ENCODE assay signal across 9 cellular contexts in genomic region chr6:31114970-31115849, GRCh38. TPM values are rescaled to one million over a fixed set of nuclear protein-coding genes. Genes with fewer than 3 reads are reported as not detected.
DNase-seq lines count a peak whose midpoint lies in the region; ATAC-seq and TF ChIP-seq lines count a peak whose summit lies in the region.
"Had no signal": no experiment of that assay in that cellular context is flagged by ENCODE, and none has a peak within 500 bp of the region (broad histone marks: within the 10 kb centered on the region; RNA-seq: fewer than 3 reads in every experiment).

No MANE protein-coding gene starts in this region.

- peak; percentile 66 for ATAC-seq in foreskin keratinocyte
- no peak for ATAC-seq in HG03354 (IDR thresholded peaks at IDR 0.05; ENCODE audit: poor library complexity, severe bottlenecking, unreplicated experiment)
- ATAC-seq in HG03460 (IDR thresholded peaks at IDR 0.05; ENCODE audit: unreplicated experiment), result no peak

- H3K9me3 ChIP-seq in DOHH2 (ENCODE audit: control insufficient read depth, insufficient read depth, low read length), result no peaks in the 10 kb centered on the region

- H3K79me2 ChIP-seq in DOHH2 (ENCODE audit: control insufficient read depth, low read length), result no peaks in the 10 kb centered on the region

- H3K27ac ChIP-seq in DOHH2 (ENCODE audit: low read depth, low read length), result no peak overlapping the region
- peak overlapping the region; percentile 96 for H3K27ac ChIP-seq in foreskin keratinocyte

- H3K4me3 ChIP-seq in DOHH2 (ENCODE audit: low read length), result no peak overlapping the region

- H3K4me1 ChIP-seq in DOHH2 (ENCODE audit: control insufficient read depth, low read length) (no peaks in the 10 kb centered on the region), foreskin keratinocyte (peaks cover 9% of the 10 kb centered on the region)

- H3K4me2 ChIP-seq in DOHH2 (ENCODE audit: low read length), result no peak overlapping the region

- H3K36me3 ChIP-seq in DOHH2 (ENCODE audit: control insufficient read depth, low read length), result no peaks in the 10 kb centered on the region

- H4K20me1 ChIP-seq in DOHH2 (ENCODE audit: control insufficient read depth, insufficient read depth, low read depth, low read length), result no peaks in the 10 kb centered on the region

- H3K9me2 ChIP-seq in DOHH2 (replicated peaks; ENCODE audit: control insufficient read depth, low read length), result no peaks in the 10 kb centered on the region

- TF ChIP-seq CTCF in DOHH2 (IDR thresholded peaks at IDR 0.05; ENCODE audit: low read depth, low read length, poor library complexity, severe bottlenecking) (peak; percentile 38), foreskin keratinocyte (conservative IDR thresholded peaks at IDR 0.05) (peak; percentile 74)

- H3K27me3 ChIP-seq in DOHH2 (ENCODE audit: control insufficient read depth, low read length) (peaks cover 8% of the 10 kb centered on the region; the same call in 1 of the 2 replicates), foreskin keratinocyte (no peaks in the 10 kb centered on the region)

- DNase-seq in RPMI7951 (ENCODE audit: low read depth) (peak; percentile 71), foreskin keratinocyte (peak; percentile 71 to 76), renal cortical epithelial cell (ENCODE audit: low read depth) (peak; percentile 58)
- no peak for DNase-seq in activated naive CD4-positive, alpha-beta T cell treated with Interleukin-2 at 50 U/mL for 16 hours
- DNase-seq in activated CD4-positive, CD25-positive, alpha-beta regulatory T cell treated with anti-CD3 and anti-CD28 coated beads, Interleukin-2, amount 50 U/mL, for 72 hours, result no peak

- no peaks in the 10 kb centered on the region for H3F3A ChIP-seq in DOHH2 (ENCODE audit: control insufficient read depth, insufficient read depth)

RNA-seq across cellular contexts. Expression of gene PSORS1C1, which starts 0.6 kb away (rescaled TPM):
- 0.48 and 0.88 TPM in 2 replicates for total RNA-seq in RPMI7951 (2014; rRNA removed; shearing (Covaris generic))
- total RNA-seq in foreskin keratinocyte (7.4 and 10.5 TPM in 2 replicates), renal cortical epithelial cell (1.0 and 5.1 TPM in 2 replicates)
- polyA plus RNA-seq in foreskin keratinocyte, result 12.5 and 19.7 TPM in 2 replicates
- total RNA-seq: activated CD8-positive, alpha-beta memory T cell treated with anti-CD3 and anti-CD28 coated beads for 36 hours had no signal

RNA-seq across cellular contexts. Expression of gene C6orf15, which starts 2.8 kb away (rescaled TPM):
- not detected in 2 replicates for total RNA-seq in RPMI7951 (2014; rRNA removed; shearing (Covaris generic))
- total RNA-seq in foreskin keratinocyte (0.11 and 0.68 TPM in 2 replicates), renal cortical epithelial cell (1.4 TPM in 1 of 2 replicates, not detected in the other)
- 0.16 and 0.78 TPM in 2 replicates for polyA plus RNA-seq in foreskin keratinocyte
- total RNA-seq: activated CD8-positive, alpha-beta memory T cell treated with anti-CD3 and anti-CD28 coated beads for 36 hours had no signal

RNA-seq across cellular contexts. Expression of gene CDSN, which starts 5.0 kb away (rescaled TPM):
- not detected in 2 replicates for total RNA-seq in RPMI7951 (2014; rRNA removed; shearing (Covaris generic))
- 0.88 and 1.3 TPM in 2 replicates for total RNA-seq in foreskin keratinocyte
- 0.86 and 1.4 TPM in 2 replicates for polyA plus RNA-seq in foreskin keratinocyte
- under 0.01 and 0.05 TPM in 2 replicates for total RNA-seq in renal cortical epithelial cell
- total RNA-seq: activated CD8-positive, alpha-beta memory T cell treated with anti-CD3 and anti-CD28 coated beads for 36 hours had no signal

RNA-seq across cellular contexts. Expression of gene PSORS1C2, which starts 23.7 kb away (rescaled TPM):
- total RNA-seq in RPMI7951 (2014; rRNA removed; shearing (Covaris generic)), result not detected in 2 replicates
- total RNA-seq in foreskin keratinocyte (not detected in 2 replicates), renal cortical epithelial cell (not detected in 2 replicates)
- not detected in 2 replicates for polyA plus RNA-seq in foreskin keratinocyte
- total RNA-seq: activated CD8-positive, alpha-beta memory T cell treated with anti-CD3 and anti-CD28 coated beads for 36 hours had no signal

RNA-seq across cellular contexts. Expression of gene CCHCR1, which starts 42.4 kb away (rescaled TPM):
- 23.4 and 26.0 TPM in 2 replicates for total RNA-seq in RPMI7951 (2014; rRNA removed; shearing (Covaris generic))
- total RNA-seq in foreskin keratinocyte, result 18.4 and 21.8 TPM in 2 replicates
- 16.7 and 18.5 TPM in 2 replicates for polyA plus RNA-seq in foreskin keratinocyte
- total RNA-seq in renal cortical epithelial cell, result 12.9 and 21.0 TPM in 2 replicates

Comparison
In these comparisons a context has a peak if more than half of its experiments do, and no peak if none do; other contexts are left out.
1. DNase-seq: peak in RPMI7951 (single experiment), foreskin keratinocyte (2 of 2) and renal cortical epithelial cell (single experiment); none in activated naive CD4-positive, alpha-beta T cell treated with Interleukin-2 at 50 U/mL for 16 hours (single experiment) and activated CD4-positive, CD25-positive, alpha-beta regulatory T cell treated with anti-CD3 and anti-CD28 coated beads, Interleukin-2, amount 50 U/mL, for 72 hours (single experiment).